1 cellular context compared by ENCODE assay signal in the genomic region with DNA sequence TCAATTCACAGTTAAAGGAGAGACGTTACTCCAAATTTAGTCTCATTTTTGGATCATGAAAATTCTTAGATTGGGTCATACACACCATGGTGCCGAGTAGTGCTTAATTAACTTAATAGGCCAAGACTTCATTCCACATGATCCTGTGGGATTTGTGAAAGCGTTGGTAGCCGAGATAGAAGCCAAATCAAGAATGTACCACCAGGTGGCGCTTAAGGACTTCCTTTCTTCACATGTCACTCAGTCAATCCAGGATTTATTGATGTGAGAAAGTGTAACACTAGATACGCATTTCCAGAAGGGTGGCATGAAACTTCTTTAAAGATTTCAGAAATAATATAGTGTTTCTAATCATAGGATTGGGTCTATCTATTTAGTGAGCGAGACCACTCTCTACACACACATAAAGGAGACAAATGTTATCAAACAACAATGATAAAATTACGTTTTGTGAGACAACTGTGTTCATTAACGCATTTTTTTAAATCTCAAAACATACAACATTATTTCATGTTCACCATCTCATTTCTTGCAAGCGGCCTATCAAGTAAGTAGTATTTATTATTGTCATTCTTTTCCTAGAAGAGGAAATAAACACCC.
TF ChIP-seq lines count a peak whose summit lies in the region.

No MANE protein-coding gene starts in this region.

TF ChIP-seq in IMR-90, 13 proteins besides CTCF, POLR2A, EP300 and RAD21 (continued from another document):
- TF ChIP-seq, protein P1, sequence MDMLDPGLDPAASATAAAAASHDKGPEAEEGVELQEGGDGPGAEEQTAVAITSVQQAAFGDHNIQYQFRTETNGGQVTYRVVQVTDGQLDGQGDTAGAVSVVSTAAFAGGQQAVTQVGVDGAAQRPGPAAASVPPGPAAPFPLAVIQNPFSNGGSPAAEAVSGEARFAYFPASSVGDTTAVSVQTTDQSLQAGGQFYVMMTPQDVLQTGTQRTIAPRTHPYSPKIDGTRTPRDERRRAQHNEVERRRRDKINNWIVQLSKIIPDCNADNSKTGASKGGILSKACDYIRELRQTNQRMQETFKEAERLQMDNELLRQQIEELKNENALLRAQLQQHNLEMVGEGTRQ (IDR thresholded peaks at IDR 0.05; ENCODE audit: low read depth, low read length) = no peak
- TF ChIP-seq MAZ (IDR thresholded peaks at IDR 0.05; ENCODE audit: borderline replicate concordance, low read depth, low read length) = no peak
TF ChIP-seq in IMR-90: peak in this region for 0.
